ENCODE assay signal across 21 cellular contexts in genomic region chr12:52628841-52629240, GRCh38. TPM values are rescaled to one million over a fixed set of nuclear protein-coding genes. Genes with fewer than 3 reads are reported as not detected.
"Had no signal": no experiment of that assay in that cellular context is flagged by ENCODE, and none has a peak within 500 bp of the region (broad histone marks: within the 10 kb centered on the region; RNA-seq: fewer than 3 reads in every experiment).

No MANE protein-coding gene starts in this region.

- H3K36me3 ChIP-seq: left lung, upper lobe of right lung had no signal

- H3K9me3 Mint-ChIP-seq: activated T-helper 2 cell treated with anti-CD3 and anti-CD28 coated beads, Interferon-gamma antibody, Interleukin-2, Interleukin-4, amounts not matched to agents 10 μg/mL and 5 μg/mL and 100 μg/mL, durations not matched to agents 14 hours and 24 hours and 36 hours; nephron had no signal

- ATAC-seq: activated CD8-positive, alpha-beta T cell treated with anti-CD3 and anti-CD28 coated beads, Interleukin-2, amount 10 ng/mL, durations not matched to agents 7 days and 5 days; esophagus mucosa; left lung; mucosa of descending colon; right cardiac atrium had no signal

- H3K27ac ChIP-seq: dorsolateral prefrontal cortex, left lung, skin epidermis, upper lobe of right lung had no signal

- DNase-seq: activated CD8-positive, alpha-beta memory T cell treated with anti-CD3 and anti-CD28 coated beads, Interleukin-2, amount 50 U/mL, for 4 hours; dorsolateral prefrontal cortex; left lung; mucosa of descending colon; occipital lobe; right cardiac atrium; stimulated activated CD4-positive, alpha-beta T cell treated with anti-CD3 and anti-CD28 coated beads, Interleukin-15, amount 100 ng/mL, for 24 hours; stimulated activated CD4-positive, alpha-beta T cell treated with anti-CD3 and anti-CD28 coated beads, Interleukin-4, amount 100 ng/mL, for 1 hour; stimulated activated naive CD4-positive, alpha-beta T cell treated with Interleukin-2 at 50 U/mL for 16 hours; SW 1271; T-helper 9 cell; upper lobe of right lung had no signal

- H3K9me3 ChIP-seq: left lung, mucosa of descending colon, upper lobe of right lung had no signal

- H3K27ac Mint-ChIP-seq: activated CD8-positive, alpha-beta T cell treated with anti-CD3 and anti-CD28 coated beads, Interleukin-2, amount 10 ng/mL, durations not matched to agents 7 days and 5 days; activated T-helper 2 cell treated with anti-CD3 and anti-CD28 coated beads, Interferon-gamma antibody, Interleukin-2, Interleukin-4, amounts not matched to agents 10 μg/mL and 5 μg/mL and 100 μg/mL, durations not matched to agents 14 hours and 24 hours and 36 hours; nephron; progenitor cell of endocrine pancreas had no signal

- H3K4me3 Mint-ChIP-seq: activated CD8-positive, alpha-beta T cell treated with anti-CD3 and anti-CD28 coated beads, Interleukin-2, amount 10 ng/mL, durations not matched to agents 7 days and 5 days; nephron had no signal

- H3K4me1 ChIP-seq: left lung, upper lobe of right lung had no signal

- H3K4me1 Mint-ChIP-seq: nephron had no signal

- H3K4me3 ChIP-seq: dorsolateral prefrontal cortex, left lung, mucosa of descending colon, skin epidermis, upper lobe of right lung had no signal

RNA-seq across cellular contexts. Expression of gene KRT73, which starts 10.5 kb away (rescaled TPM):
- total RNA-seq: activated T-helper 2 cell treated with anti-CD3 and anti-CD28 coated beads, Interferon-gamma antibody, Interleukin-2, Interleukin-4, amounts not matched to agents 10 μg/mL and 5 μg/mL and 100 μg/mL, durations not matched to agents 14 hours and 24 hours and 36 hours; chondrocyte; esophagus mucosa; left lung; mucosa of descending colon; occipital lobe; progenitor cell of endocrine pancreas; right cardiac atrium; SK-MEL-5; temporal lobe had no signal

RNA-seq across cellular contexts. Expression of gene KRT2, which starts 23.2 kb away (rescaled TPM):
- total RNA-seq: activated T-helper 2 cell treated with anti-CD3 and anti-CD28 coated beads, Interferon-gamma antibody, Interleukin-2, Interleukin-4, amounts not matched to agents 10 μg/mL and 5 μg/mL and 100 μg/mL, durations not matched to agents 14 hours and 24 hours and 36 hours; chondrocyte; esophagus mucosa; left lung; occipital lobe; progenitor cell of endocrine pancreas; right cardiac atrium; SK-MEL-5; temporal lobe; upper lobe of right lung had no signal

RNA-seq across cellular contexts. Expression of gene KRT72, which starts 27.6 kb away (rescaled TPM):
- total RNA-seq: activated T-helper 2 cell treated with anti-CD3 and anti-CD28 coated beads, Interferon-gamma antibody, Interleukin-2, Interleukin-4, amounts not matched to agents 10 μg/mL and 5 μg/mL and 100 μg/mL, durations not matched to agents 14 hours and 24 hours and 36 hours; chondrocyte; esophagus mucosa; left lung; mucosa of descending colon; occipital lobe; progenitor cell of endocrine pancreas; right cardiac atrium; SK-MEL-5; temporal lobe; upper lobe of right lung had no signal

RNA-seq across cellular contexts. Expression of gene KRT1, which starts 51.4 kb away (rescaled TPM):
- total RNA-seq: activated CD8-positive, alpha-beta T cell treated with anti-CD3 and anti-CD28 coated beads, Interleukin-2, amount 10 ng/mL, durations not matched to agents 7 days and 5 days; chondrocyte; progenitor cell of endocrine pancreas; right cardiac atrium; SK-MEL-5 had no signal

RNA-seq across cellular contexts. Expression of gene KRT74, which starts 55.2 kb away (rescaled TPM):
- total RNA-seq: activated CD8-positive, alpha-beta T cell treated with anti-CD3 and anti-CD28 coated beads, Interleukin-2, amount 10 ng/mL, durations not matched to agents 7 days and 5 days; activated T-helper 2 cell treated with anti-CD3 and anti-CD28 coated beads, Interferon-gamma antibody, Interleukin-2, Interleukin-4, amounts not matched to agents 10 μg/mL and 5 μg/mL and 100 μg/mL, durations not matched to agents 14 hours and 24 hours and 36 hours; chondrocyte; dorsolateral prefrontal cortex; left lung; mucosa of descending colon; occipital lobe; progenitor cell of endocrine pancreas; SK-MEL-5; temporal lobe; upper lobe of right lung had no signal
